In genomic region chr5:1385395-1386273, GRCh38 we compare ENCODE assay signal across 8 cellular contexts. TPM values are rescaled to one million over a fixed set of nuclear protein-coding genes. Genes with fewer than 3 reads are reported as not detected.
DNase-seq lines count a peak whose midpoint lies in the region; ATAC-seq and TF ChIP-seq lines count a peak whose summit lies in the region.

No MANE protein-coding gene starts in this region.

- H3K4me3 ChIP-seq in DND-41 (ENCODE audit: low read depth in 1 of 2, low read length in 2 of 2) = peak overlapping the region; percentile 28 to 60; a peak in 3 of 4 replicates
- H3K4me3 ChIP-seq in SK-N-SH (ENCODE audit: low read depth in 2 of 2, low read length in 1 of 2) = peak overlapping the region; percentile 50 to 59
- peak overlapping the region; percentile 39 to 76 (median 66) for H3K4me3 ChIP-seq in heart right ventricle
- peak overlapping the region; percentile 70 for H3K4me3 ChIP-seq in upper lobe of right lung

- no peaks in the 10 kb centered on the region for H3F3A ChIP-seq in SK-N-SH (replicated peaks; ENCODE audit: insufficient read depth)

- H3K36me3 Mint-ChIP-seq in activated naive CD8-positive, alpha-beta T cell = no peaks in the 10 kb centered on the region

- peak overlapping the region; percentile 97 for H3K4me3 Mint-ChIP-seq in activated naive CD8-positive, alpha-beta T cell

- peaks cover 23% of the 10 kb centered on the region for H3K4me1 Mint-ChIP-seq in activated naive CD8-positive, alpha-beta T cell (ENCODE audit: low read depth)

- TF ChIP-seq CTCF in DND-41 (IDR thresholded peaks at IDR 0.05; ENCODE audit: borderline replicate concordance, extremely low read depth, low read length, poor library complexity, severe bottlenecking) (peak; percentile 9), SK-N-SH (IDR thresholded peaks at IDR 0.05) (no peak), heart right ventricle (IDR thresholded peaks at IDR 0.05) (no peak), upper lobe of right lung (IDR thresholded peaks at IDR 0.05) (no peak)

- TF ChIP-seq RAD21 in SK-N-SH (IDR thresholded peaks at IDR 0.05; ENCODE audit: low read length) = no peak

- DNase-seq in DND-41 = peak; percentile 79
- peak; percentile 32 to 51 for DNase-seq in Kasumi-1 (lab: John Stamatoyannopoulos, UW)
- peak; percentile 93 for DNase-seq in SK-N-SH
- peak; percentile 79 to 86 for DNase-seq in heart right ventricle
- DNase-seq in posterior cingulate gyrus = peak; percentile 64 to 97 (median 82)
- peak; percentile 97 for DNase-seq in upper lobe of right lung

- peaks cover 20% of the 10 kb centered on the region for H3K4me1 ChIP-seq in DND-41 (ENCODE audit: insufficient read depth, low read length)
- H3K4me1 ChIP-seq in SK-N-SH (ENCODE audit: control insufficient read depth in 1 of 2, insufficient read depth in 2 of 2, low read depth in 1 of 2, low read length in 1 of 2) = peaks cover 0 to 10% of the 10 kb centered on the region in 2 experiments; a peak in 1 of 4 replicates
- H3K4me1 ChIP-seq in heart right ventricle = peaks cover 0 to 20% (median 13%) of the 10 kb centered on the region in 9 donors
- peaks cover 14% of the 10 kb centered on the region for H3K4me1 ChIP-seq in upper lobe of right lung

- peak overlapping the region; percentile 68 for H3K9ac ChIP-seq in DND-41 (ENCODE audit: low read depth, low read length)
- H3K9ac ChIP-seq in SK-N-SH = no peak overlapping the region

- H2AFZ ChIP-seq in DND-41 (ENCODE audit: low read depth, low read length) (peak overlapping the region; percentile 82), SK-N-SH (ENCODE audit: low read depth) (peak overlapping the region; percentile 78; the same call in 1 of the 2 replicates)

- CTCF ChIA-PET in SK-N-SH (lab: Yijun Ruan, JAX) = interaction anchor here (1.1 to 2.3 kb wide), 5 partner anchors 11 to 269 kb away, joined by 3 to 12 read pairs (median 3); no protein-coding TSS in a partner anchor

- no peaks in the 10 kb centered on the region for H3K9me2 ChIP-seq in SK-N-SH

- POLR2A ChIA-PET in SK-N-SH (lab: Yijun Ruan, JAX) = interaction anchor here (0.8 to 1.1 kb wide), 2 partner anchors 41 to 44 kb away, joined by 3 to 4 read pairs; partner anchors contain the start of gene CLPTM1L

- H3K27ac Mint-ChIP-seq in activated naive CD8-positive, alpha-beta T cell = peak overlapping the region; percentile 95

- 59% methylated on average over 9 of the region's 48 CpGs for whole genome bisulfite sequencing in SK-N-SH (ENCODE audit: low lambda C conversion rate)
- 12% methylated on average over 48 of the region's 48 CpGs for WGBS in heart right ventricle, 2 donors

- H3K79me2 ChIP-seq in DND-41 (ENCODE audit: insufficient read depth, low read length) (no peaks in the 10 kb centered on the region), SK-N-SH (ENCODE audit: insufficient read depth) (no peaks in the 10 kb centered on the region)

- H3K27me3 Mint-ChIP-seq in activated naive CD8-positive, alpha-beta T cell = no peaks in the 10 kb centered on the region

- H3K9me3 ChIP-seq in DND-41 (ENCODE audit: insufficient read depth, low read length, severe bottlenecking) = no peaks in the 10 kb centered on the region
- no peaks in the 10 kb centered on the region for H3K9me3 ChIP-seq in SK-N-SH
- H3K9me3 ChIP-seq in heart right ventricle = no peaks in the 10 kb centered on the region
- H3K9me3 ChIP-seq in upper lobe of right lung = no peaks in the 10 kb centered on the region

- peak overlapping the region; percentile 57 for H3K27ac ChIP-seq in DND-41 (ENCODE audit: low read length)
- no peak overlapping the region; a peak in 1 of 4 replicates for H3K27ac ChIP-seq in SK-N-SH (ENCODE audit: low read depth in 2 of 2, low read length in 1 of 2)
- H3K27ac ChIP-seq in heart right ventricle = peak overlapping the region in 8 of 10 donors; percentile 7 to 95 (median 49)
- peak overlapping the region; percentile 92 for H3K27ac ChIP-seq in upper lobe of right lung

- no peak for TF ChIP-seq EP300 in SK-N-SH (IDR thresholded peaks at IDR 0.05; ENCODE audit: borderline replicate concordance in 1 of 2, low read depth in 1 of 2, low read length in 1 of 2)

- H3K27me3 ChIP-seq in DND-41 (ENCODE audit: insufficient read depth, low read length, poor library complexity) (peaks cover 6% of the 10 kb centered on the region), SK-N-SH (ENCODE audit: insufficient read depth) (peaks cover 16% of the 10 kb centered on the region), heart right ventricle (peaks cover 0 to 33% (median 25%) of the 10 kb centered on the region in 7 donors), upper lobe of right lung (no peaks in the 10 kb centered on the region)

- no peaks in the 10 kb centered on the region for H3K36me3 ChIP-seq in DND-41 (ENCODE audit: insufficient read depth, low read length)
- H3K36me3 ChIP-seq in SK-N-SH (replicated peaks in 1 of 2; ENCODE audit: control insufficient read depth in 1 of 2, insufficient read depth in 2 of 2, low read length in 1 of 2) = no peaks in the 10 kb centered on the region
- H3K36me3 ChIP-seq in heart right ventricle = no peaks in the 10 kb centered on the region
- H3K36me3 ChIP-seq in upper lobe of right lung = no peaks in the 10 kb centered on the region

- H4K20me1 ChIP-seq in DND-41 (ENCODE audit: insufficient read depth, low read length) (no peaks in the 10 kb centered on the region), SK-N-SH (ENCODE audit: insufficient read depth) (no peaks in the 10 kb centered on the region)

- ATAC-seq in DND-41 (ENCODE audit: insufficient read depth, low read depth) = peak; percentile 92
- ATAC-seq in GM21786 (IDR thresholded peaks at IDR 0.05; ENCODE audit: unreplicated experiment) = peak; percentile 82
- ATAC-seq in heart right ventricle = peak; percentile 92 to 95 (median 92)
- peak; percentile 96 for ATAC-seq in upper lobe of right lung

- H3K4me2 ChIP-seq in DND-41 (ENCODE audit: insufficient read depth, low read length) = peak overlapping the region; percentile 86
- H3K4me2 ChIP-seq in SK-N-SH = peak overlapping the region; percentile 71

- intact Hi-C loops in heart right ventricle (cut with DNase I) = loop anchor here in 3 of 10 donors (10.0 kb wide), 1 partner anchor 259 kb away; no protein-coding TSS in a partner anchor
- intact Hi-C loops in posterior cingulate gyrus (cut with DNase I) = loop anchor here (10.0 kb wide), 1 partner anchor 259 kb away; no protein-coding TSS in a partner anchor
- intact Hi-C loops in upper lobe of right lung (cut with DNase I) = no loop called here

- H3K9me3 Mint-ChIP-seq in activated naive CD8-positive, alpha-beta T cell (ENCODE audit: low read depth) = no peaks in the 10 kb centered on the region

TF ChIP-seq in SK-N-SH, 30 proteins besides CTCF, POLR2A, EP300 and RAD21:
- TF ChIP-seq RFX5 (IDR thresholded peaks at IDR 0.05; ENCODE audit: low read length) (no peak), EZH2phosphoT487 (IDR thresholded peaks at IDR 0.05; ENCODE audit: borderline replicate concordance, low read depth) (no peak), TCF12 (IDR thresholded peaks at IDR 0.05) (no peak), YY1 (IDR thresholded peaks at IDR 0.05; ENCODE audit: low read depth) (no peak), MXI1 (IDR thresholded peaks at IDR 0.05; ENCODE audit: low read depth, low read length) (peak; percentile 38; the same call in 1 of the 2 replicates)

RNA-seq across cellular contexts. Expression of gene CLPTM1L, which starts 40.7 kb away (rescaled TPM):
- polyA plus RNA-seq in SK-N-SH (2012; rRNA removed) (202 TPM in 2 replicates), heart right ventricle (10 to 100 TPM; 21.5 to 78.0 TPM)
- 166 and 192 TPM in 2 replicates for polyA plus RNA-seq in SK-N-SH (2012; cell fraction: cytosol; rRNA removed)
- 210 and 234 TPM in 2 replicates for polyA plus RNA-seq in SK-N-SH (2012; cell fraction: nucleus; rRNA removed)
- total RNA-seq in heart right ventricle (10 to 100 TPM; 27.5 to 43.9 (median 32.5) TPM), upper lobe of right lung (153 TPM)

RNA-seq across cellular contexts. Expression of gene SLC6A3, which starts 59.6 kb away (rescaled TPM):
- polyA plus RNA-seq in SK-N-SH (2012; rRNA removed) (not detected in 2 replicates), heart right ventricle (under 1 TPM in 1 of 2 donors, not detected in 1; 0.04 TPM)
- polyA plus RNA-seq in SK-N-SH (2012; cell fraction: cytosol; rRNA removed) = not detected in 2 replicates
- not detected in 2 replicates for polyA plus RNA-seq in SK-N-SH (2012; cell fraction: nucleus; rRNA removed)
- total RNA-seq in heart right ventricle (under 1 TPM in 2 of 10 donors, not detected in 8; 0.18 to 0.19 TPM), upper lobe of right lung (0.52 TPM)

Comparison
In these comparisons a context has a peak if more than half of its experiments do, and no peak if none do; other contexts are left out.
1. DNase-seq: peak in every context shown above with its lines; median percentile 97 in upper lobe of right lung; 93 in SK-N-SH; 82 in heart right ventricle; 82 in posterior cingulate gyrus; 79 in DND-41; 42 in Kasumi-1.
2. H3K27ac ChIP-seq: peak in DND-41 (single experiment), heart right ventricle (8 of 10) and upper lobe of right lung (single experiment); none in SK-N-SH (0 of 2).
3. Peak in every context shown above with its lines, with median percentiles within 50 percentile points of each other: ATAC-seq and H3K4me3 ChIP-seq.